ENCODE assay signal across 1 cellular context in the genomic region with DNA sequence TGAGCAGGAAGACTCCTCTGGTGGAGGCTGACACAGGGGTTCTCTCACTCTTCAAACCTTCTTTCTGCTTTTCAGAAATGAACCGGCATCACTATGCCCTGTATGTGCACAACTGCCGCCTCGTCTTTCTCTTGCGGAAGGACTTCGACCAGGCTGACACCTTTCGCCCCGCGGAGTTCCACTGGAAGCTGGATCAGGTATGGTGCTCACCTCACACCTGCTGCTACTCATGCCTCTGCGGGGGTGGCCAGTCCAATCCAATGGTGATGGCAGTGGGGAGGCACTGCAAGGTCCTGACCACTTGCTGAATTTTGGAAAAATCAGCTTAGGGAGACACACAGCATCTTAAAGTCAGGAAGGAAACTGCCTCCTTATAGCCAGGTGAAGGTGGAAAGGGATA.
TF ChIP-seq lines count a peak whose summit lies in the region.

No MANE protein-coding gene starts in this region.

TF ChIP-seq in A549, 52 proteins besides CTCF, POLR2A, EP300 and RAD21 (continued from another document):
- TF ChIP-seq, protein P1, sequence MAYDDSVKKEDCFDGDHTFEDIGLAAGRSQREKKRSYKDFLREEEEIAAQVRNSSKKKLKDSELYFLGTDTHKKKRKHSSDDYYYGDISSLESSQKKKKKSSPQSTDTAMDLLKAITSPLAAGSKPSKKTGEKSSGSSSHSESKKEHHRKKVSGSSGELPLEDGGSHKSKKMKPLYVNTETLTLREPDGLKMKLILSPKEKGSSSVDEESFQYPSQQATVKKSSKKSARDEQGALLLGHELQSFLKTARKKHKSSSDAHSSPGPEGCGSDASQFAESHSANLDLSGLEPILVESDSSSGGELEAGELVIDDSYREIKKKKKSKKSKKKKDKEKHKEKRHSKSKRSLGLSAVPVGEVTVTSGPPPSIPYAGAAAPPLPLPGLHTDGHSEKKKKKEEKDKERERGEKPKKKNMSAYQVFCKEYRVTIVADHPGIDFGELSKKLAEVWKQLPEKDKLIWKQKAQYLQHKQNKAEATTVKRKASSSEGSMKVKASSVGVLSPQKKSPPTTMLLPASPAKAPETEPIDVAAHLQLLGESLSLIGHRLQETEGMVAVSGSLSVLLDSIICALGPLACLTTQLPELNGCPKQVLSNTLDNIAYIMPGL (CRISPR knock-in tag; IDR thresholded peaks at IDR 0.05; ENCODE audit: borderline replicate concordance) = no peak
- no peak for TF ChIP-seq HOXA7 (CRISPR knock-in tag; IDR thresholded peaks at IDR 0.05)
- no peak for TF ChIP-seq CBX8 (IDR thresholded peaks at IDR 0.05)
- TF ChIP-seq NR3C1 (IDR thresholded peaks at IDR 0.05) = no peak
- TF ChIP-seq, protein P2, sequence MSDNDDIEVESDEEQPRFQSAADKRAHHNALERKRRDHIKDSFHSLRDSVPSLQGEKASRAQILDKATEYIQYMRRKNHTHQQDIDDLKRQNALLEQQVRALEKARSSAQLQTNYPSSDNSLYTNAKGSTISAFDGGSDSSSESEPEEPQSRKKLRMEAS (IDR thresholded peaks at IDR 0.05) = no peak
- no peak for TF ChIP-seq EHF (CRISPR knock-in tag; IDR thresholded peaks at IDR 0.05)
- TF ChIP-seq, protein P3, sequence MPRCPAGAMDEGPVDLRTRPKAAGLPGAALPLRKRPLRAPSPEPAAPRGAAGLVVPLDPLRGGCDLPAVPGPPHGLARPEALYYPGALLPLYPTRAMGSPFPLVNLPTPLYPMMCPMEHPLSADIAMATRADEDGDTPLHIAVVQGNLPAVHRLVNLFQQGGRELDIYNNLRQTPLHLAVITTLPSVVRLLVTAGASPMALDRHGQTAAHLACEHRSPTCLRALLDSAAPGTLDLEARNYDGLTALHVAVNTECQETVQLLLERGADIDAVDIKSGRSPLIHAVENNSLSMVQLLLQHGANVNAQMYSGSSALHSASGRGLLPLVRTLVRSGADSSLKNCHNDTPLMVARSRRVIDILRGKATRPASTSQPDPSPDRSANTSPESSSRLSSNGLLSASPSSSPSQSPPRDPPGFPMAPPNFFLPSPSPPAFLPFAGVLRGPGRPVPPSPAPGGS (IDR thresholded peaks at IDR 0.05) = no peak
- no peak for TF ChIP-seq RCOR1 (IDR thresholded peaks at IDR 0.05; ENCODE audit: low read depth, low read length)
- no peak for TF ChIP-seq NPAS2 (CRISPR knock-in tag; IDR thresholded peaks at IDR 0.05; ENCODE audit: borderline replicate concordance)
- TF ChIP-seq FOSB (CRISPR knock-in tag; IDR thresholded peaks at IDR 0.05) = no peak
- no peak for TF ChIP-seq GATA3 (IDR thresholded peaks at IDR 0.05; ENCODE audit: borderline replicate concordance)
- TF ChIP-seq, protein P4, sequence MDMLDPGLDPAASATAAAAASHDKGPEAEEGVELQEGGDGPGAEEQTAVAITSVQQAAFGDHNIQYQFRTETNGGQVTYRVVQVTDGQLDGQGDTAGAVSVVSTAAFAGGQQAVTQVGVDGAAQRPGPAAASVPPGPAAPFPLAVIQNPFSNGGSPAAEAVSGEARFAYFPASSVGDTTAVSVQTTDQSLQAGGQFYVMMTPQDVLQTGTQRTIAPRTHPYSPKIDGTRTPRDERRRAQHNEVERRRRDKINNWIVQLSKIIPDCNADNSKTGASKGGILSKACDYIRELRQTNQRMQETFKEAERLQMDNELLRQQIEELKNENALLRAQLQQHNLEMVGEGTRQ (IDR thresholded peaks at IDR 0.05) = no peak
